Comparison of ENCODE assay signal across 9 cellular contexts in the genomic region with DNA sequence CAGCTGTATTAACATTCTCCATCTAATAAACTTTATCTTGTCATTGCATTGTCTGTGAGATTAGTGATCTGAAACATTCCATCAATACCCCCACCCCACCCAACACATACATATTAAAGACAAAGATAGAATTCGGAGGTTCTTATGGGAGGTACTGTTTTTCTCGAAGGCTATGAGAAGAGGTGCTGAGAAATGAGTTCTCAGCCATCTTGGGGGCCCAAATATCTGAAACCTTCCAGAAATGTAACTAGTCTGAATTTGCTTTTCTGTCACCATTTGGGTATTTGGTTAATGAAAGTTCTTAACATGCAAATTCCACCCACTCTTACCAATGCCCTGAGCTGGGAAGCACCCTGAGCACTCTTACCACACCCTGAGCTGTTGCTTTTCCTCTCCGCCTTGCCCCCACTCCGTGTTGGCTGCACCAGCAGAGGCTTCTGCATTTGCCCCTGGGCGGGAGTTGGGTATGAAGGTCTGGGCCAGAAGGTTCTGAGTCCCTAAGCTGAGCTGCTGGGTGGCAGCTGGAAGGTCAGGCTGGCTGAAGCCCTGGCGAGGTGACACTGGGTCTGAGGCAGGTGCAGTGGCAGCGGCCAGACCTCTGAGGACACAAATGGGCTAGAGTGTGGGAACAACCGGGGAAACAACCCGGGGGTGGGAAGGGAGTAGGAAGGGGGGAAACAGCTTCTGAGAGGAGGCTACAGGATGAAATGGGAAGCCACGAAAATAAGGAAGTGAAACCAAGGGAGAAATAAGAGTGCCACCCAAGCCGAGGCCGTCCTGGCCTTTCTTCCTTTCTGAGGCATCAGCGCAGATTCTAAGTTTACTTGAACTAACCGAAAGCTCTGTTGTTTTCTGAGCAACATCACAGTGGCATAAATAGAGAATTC. TPM values are rescaled to one million over a fixed set of nuclear protein-coding genes. Genes with fewer than 3 reads are reported as not detected.
DNase-seq lines count a peak whose midpoint lies in the region; ATAC-seq and TF ChIP-seq lines count a peak whose summit lies in the region.
"Had no signal": no experiment of that assay in that cellular context is flagged by ENCODE, and none has a peak within 500 bp of the region (broad histone marks: within the 10 kb centered on the region; RNA-seq: fewer than 3 reads in every experiment).

No MANE protein-coding gene starts in this region.

- ATAC-seq in GM21526 (IDR thresholded peaks at IDR 0.05; ENCODE audit: low FRiP score, unreplicated experiment): peak; percentile 77
- ATAC-seq in HG03571 (IDR thresholded peaks at IDR 0.05; ENCODE audit: unreplicated experiment): peak; percentile 68

- no peaks in the 10 kb centered on the region for H3K27me3 Mint-ChIP-seq in activated naive CD4-positive, alpha-beta T cell treated with anti-CD3 and anti-CD28 coated beads, Interleukin-2, amount 50 U/mL, for 24 hours

- H3K36me3 ChIP-seq in skeletal muscle satellite cell (ENCODE audit: insufficient read depth, low read length): no peaks in the 10 kb centered on the region

- peak overlapping the region; percentile 43 for H3K4me3 ChIP-seq in skeletal muscle satellite cell (ENCODE audit: low read length)

- H3K27ac Mint-ChIP-seq in activated naive CD4-positive, alpha-beta T cell treated with anti-CD3 and anti-CD28 coated beads, Interleukin-2, amount 50 U/mL, for 24 hours: peak overlapping the region; percentile 79

- peak overlapping the region; percentile 73 for H3K4me2 ChIP-seq in skeletal muscle satellite cell (ENCODE audit: low read length)
- H3K4me2 ChIP-seq: KMS-11 had no signal

- peaks cover 25% of the 10 kb centered on the region for H3K4me1 Mint-ChIP-seq in activated naive CD4-positive, alpha-beta T cell treated with anti-CD3 and anti-CD28 coated beads, Interleukin-2, amount 50 U/mL, for 24 hours

- H3K4me1 ChIP-seq in skeletal muscle satellite cell (ENCODE audit: control insufficient read depth, insufficient read depth, low read length): peaks cover 13% of the 10 kb centered on the region

- TF ChIP-seq POLR2A in GM15510 (IDR thresholded peaks at IDR 0.05; ENCODE audit: borderline replicate concordance, extremely low read depth, insufficient read length): peak; percentile 38

- no peak for DNase-seq in NCI-H2171 (lab: John Stamatoyannopoulos, UW)
- DNase-seq in NCI-H187 treated with DMSO at 0.1 percent for 48 hours (lab: John Stamatoyannopoulos, UW): no peak
- DNase-seq in DMS53 treated with DMSO at 0.1 percent for 48 hours (lab: John Stamatoyannopoulos, UW; ENCODE audit: unreplicated experiment): no peak

- no peaks in the 10 kb centered on the region for H3K9me3 ChIP-seq in skeletal muscle satellite cell (replicated peaks; ENCODE audit: low read length)

- no peaks in the 10 kb centered on the region for H3K27me3 ChIP-seq in skeletal muscle satellite cell (ENCODE audit: control insufficient read depth, insufficient read depth, low read length)

- H3K4me3 Mint-ChIP-seq in activated naive CD4-positive, alpha-beta T cell treated with anti-CD3 and anti-CD28 coated beads, Interleukin-2, amount 50 U/mL, for 24 hours: peak overlapping the region; percentile 75

- H3K36me3 Mint-ChIP-seq in activated naive CD4-positive, alpha-beta T cell treated with anti-CD3 and anti-CD28 coated beads, Interleukin-2, amount 50 U/mL, for 24 hours: peaks cover 26% of the 10 kb centered on the region

- H3K9ac ChIP-seq in skeletal muscle satellite cell (ENCODE audit: low read depth, low read length): peak overlapping the region; percentile 57
- H3K9ac ChIP-seq: KMS-11 had no signal

- no peaks in the 10 kb centered on the region for H3K9me3 Mint-ChIP-seq in activated naive CD4-positive, alpha-beta T cell treated with anti-CD3 and anti-CD28 coated beads, Interleukin-2, amount 50 U/mL, for 24 hours

RNA-seq across cellular contexts. Expression of a gene that starts 26.4 kb away (rescaled TPM):
- 15.0 and 15.3 TPM in 2 replicates for total RNA-seq in skeletal muscle satellite cell (2012; rRNA removed)

RNA-seq across cellular contexts. Expression of a gene that starts 28.4 kb away (rescaled TPM):
- total RNA-seq in skeletal muscle satellite cell (2012; rRNA removed): 9.8 and 13.7 TPM in 2 replicates

RNA-seq across cellular contexts. Expression of a gene that starts 39.5 kb away (rescaled TPM):
- 13.5 and 17.7 TPM in 2 replicates for total RNA-seq in skeletal muscle satellite cell (2012; rRNA removed)
